In the genomic region with DNA sequence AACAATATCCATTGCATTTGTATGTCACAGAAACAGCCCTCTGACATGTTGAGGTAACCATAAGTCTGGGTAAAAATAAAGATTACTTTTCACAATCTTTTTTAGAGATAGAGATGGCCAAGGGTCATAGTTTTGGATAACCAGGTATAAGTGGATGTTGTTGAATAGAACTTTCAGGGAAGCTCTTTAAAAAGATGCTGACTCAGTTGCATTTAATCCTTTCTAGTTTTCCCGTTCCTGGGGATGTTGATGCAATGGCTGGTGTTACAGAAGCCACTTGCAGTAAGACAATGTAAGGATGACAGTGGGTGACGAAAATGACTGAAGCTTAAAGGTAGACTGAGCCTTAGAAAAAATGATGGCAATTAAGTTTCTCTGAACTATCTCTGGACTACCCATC, we compare ENCODE assay signal across 34 cellular contexts.
"Had no signal": no experiment of that assay in that cellular context is flagged by ENCODE, and none has a peak within 500 bp of the region (broad histone marks: within the 10 kb centered on the region; RNA-seq: fewer than 3 reads in every experiment).

No MANE protein-coding gene starts in this region.

- H3K9me3 ChIP-seq: adrenal gland, body of pancreas, breast epithelium had no signal

- H3K4me1 ChIP-seq: adrenal gland, body of pancreas, breast epithelium had no signal

- H3K27me3 ChIP-seq: adrenal gland, body of pancreas, brain microvascular endothelial cell, breast epithelium had no signal

- H3K4me3 ChIP-seq: adrenal gland, body of pancreas, breast epithelium had no signal

- ATAC-seq: activated CD8-positive, alpha-beta T cell treated with anti-CD3 and anti-CD28 coated beads for 36 hours; activated naive CD4-positive, alpha-beta T cell treated with anti-CD3 and anti-CD28 coated beads, Interleukin-2, amount 50 U/mL, for 72 hours; activated T-cell treated with anti-CD3 and anti-CD28 coated beads, Interleukin-2, amount 50 U/mL, for 4 hours; activated T-cell treated with anti-CD3 and anti-CD28 coated beads, Interleukin-2, amount 50 U/mL, for 72 hours; activated T-helper 17 cell treated with anti-CD3 and anti-CD28 coated beads, Interleukin-2, amount 50 U/mL, for 72 hours; body of pancreas had no signal

- FAIRE-seq: astrocyte, TTC549 had no signal

- H3K36me3 ChIP-seq: adrenal gland, brain microvascular endothelial cell, breast epithelium had no signal

- H3K27ac ChIP-seq: adrenal gland, body of pancreas, brain microvascular endothelial cell, breast epithelium, VCaP had no signal

- DNase-seq: activated B cell treated with CpG ODN at 0.5 μM for 24 hours; activated CD4-positive, alpha-beta memory T cell treated with anti-CD3 and anti-CD28 coated beads for 36 hours; activated CD4-positive, alpha-beta T cell treated with anti-CD3 and anti-CD28 coated beads for 4 hours; activated CD4-positive, alpha-beta T cell treated with anti-CD3 and anti-CD28 coated beads, Interleukin-2, amount 10 ng/mL, durations not matched to agents 24 days and 14 days; activated CD4-positive, alpha-beta T cell treated with anti-CD3 and anti-CD28 coated beads, Interleukin-2, amount 50 U/mL, for 1 hour; activated CD4-positive, alpha-beta T cell treated with anti-CD3 and anti-CD28 coated beads, Interleukin-2, amount 50 U/mL, for 4 hours; activated CD4-positive, CD25-positive, alpha-beta regulatory T cell treated with anti-CD3 and anti-CD28 coated beads, Interleukin-2, amount 50 U/mL, for 72 hours; activated CD8-positive, alpha-beta memory T cell treated with anti-CD3 and anti-CD28 coated beads, Interleukin-2, amount 50 U/mL, for 4 hours; activated CD8-positive, alpha-beta T cell treated with anti-CD3 and anti-CD28 coated beads for 36 hours; activated effector memory CD4-positive, alpha-beta T cell treated with anti-CD3 and anti-CD28 coated beads, Interleukin-2, amount 50 U/mL, for 16 hours; activated gamma-delta T cell treated with Interleukin-2 at 50 U/mL for 16 hours; activated naive CD4-positive, alpha-beta T cell; activated naive CD4-positive, alpha-beta T cell treated with anti-CD3 and anti-CD28 coated beads for 36 hours; activated naive CD4-positive, alpha-beta T cell treated with anti-CD3 and anti-CD28 coated beads, Interleukin-2, amount 50 U/mL, for 16 hours; activated naive CD8-positive, alpha-beta T cell treated with anti-CD3 and anti-CD28 coated beads for 36 hours; activated T-cell treated with anti-CD3 and anti-CD28 coated beads for 4 hours; activated T-cell treated with anti-CD3 and anti-CD28 coated beads, Interleukin-2, amount 50 U/mL, for 1 hour; activated T-cell treated with anti-CD3 and anti-CD28 coated beads, Interleukin-2, amount 50 U/mL, for 4 hours; activated T-cell treated with anti-CD3 and anti-CD28 coated beads, Interleukin-2, amount 50 U/mL, for 72 hours; adrenal gland; amniotic stem cell; aorta; body of pancreas; brain microvascular endothelial cell; central memory CD4-positive, alpha-beta T cell; T-helper 1 cell; T-helper 2 cell; T-helper 9 cell had no signal
